17 cellular contexts compared by ENCODE assay signal in genomic region chr6:138467901-138468300, GRCh38.
"Had no signal": no experiment of that assay in that cellular context is flagged by ENCODE, and none has a peak within 500 bp of the region (broad histone marks: within the 10 kb centered on the region; RNA-seq: fewer than 3 reads in every experiment).

No MANE protein-coding gene starts in this region.

- H3K4me1 Mint-ChIP-seq: activated B cell treated with CpG ODN at 0.5 μM for 24 hours; central memory CD8-positive, alpha-beta T cell; neural progenitor cell had no signal

- H3K4me3 Mint-ChIP-seq: activated B cell treated with CpG ODN at 0.5 μM for 24 hours; activated CD8-positive, alpha-beta T cell treated with anti-CD3 and anti-CD28 coated beads, Interleukin-2, amount 10 ng/mL, durations not matched to agents 7 days and 5 days; activated T-cell treated with anti-CD3 and anti-CD28 coated beads, Interleukin-2, amount 50 U/mL, for 72 hours; central memory CD8-positive, alpha-beta T cell; neural progenitor cell; stimulated activated effector memory CD8-positive, alpha-beta T cell treated with anti-CD3 and anti-CD28 coated beads, Interleukin-12 subunit alpha, Interleukin-12 subunit beta, amount 100 ng/mL, for 72 hours; T-helper 17 cell had no signal

- H3K36me3 Mint-ChIP-seq: activated naive CD4-positive, alpha-beta T cell treated with anti-CD3 and anti-CD28 coated beads, Interleukin-2, amount 50 U/mL, for 72 hours; stimulated activated effector memory CD8-positive, alpha-beta T cell treated with anti-CD3 and anti-CD28 coated beads, Interleukin-12 subunit alpha, Interleukin-12 subunit beta, amount 100 ng/mL, for 72 hours had no signal

- H3K9me3 ChIP-seq: gastroesophageal sphincter, heart right ventricle, thoracic aorta had no signal

- H3K27ac Mint-ChIP-seq: activated B cell treated with CpG ODN at 0.5 μM for 24 hours; activated CD8-positive, alpha-beta T cell treated with anti-CD3 and anti-CD28 coated beads, Interleukin-2, amount 10 ng/mL, durations not matched to agents 7 days and 5 days; activated naive CD4-positive, alpha-beta T cell treated with anti-CD3 and anti-CD28 coated beads, Interleukin-2, amount 50 U/mL, for 72 hours; activated T-cell treated with anti-CD3 and anti-CD28 coated beads, Interleukin-2, amount 50 U/mL, for 72 hours; neural progenitor cell; stimulated activated effector memory CD8-positive, alpha-beta T cell treated with anti-CD3 and anti-CD28 coated beads, Interleukin-12 subunit alpha, Interleukin-12 subunit beta, amount 100 ng/mL, for 72 hours; T-helper 17 cell had no signal

- DNase-seq: activated B cell treated with CpG ODN at 0.5 μM for 24 hours; activated CD4-positive, alpha-beta T cell treated with anti-CD3 and anti-CD28 coated beads for 48 hours; activated CD8-positive, alpha-beta memory T cell treated with anti-CD3 and anti-CD28 coated beads, Interleukin-2, amount 50 U/mL, for 4 hours; activated CD8-positive, alpha-beta T cell treated with anti-CD3 and anti-CD28 coated beads, Interleukin-2, amount 10 ng/mL, durations not matched to agents 7 days and 5 days; activated gamma-delta T cell; activated T-cell treated with anti-CD3 and anti-CD28 coated beads, Interleukin-2, amount 50 U/mL, for 72 hours; effector CD4-positive, alpha-beta T cell; heart right ventricle; T-helper 17 cell had no signal

- H3K36me3 ChIP-seq: neural progenitor cell, thoracic aorta had no signal

- H3K4me2 ChIP-seq: neural progenitor cell had no signal

- H3K9me3 Mint-ChIP-seq: activated B cell treated with CpG ODN at 0.5 μM for 24 hours; activated naive CD4-positive, alpha-beta T cell treated with anti-CD3 and anti-CD28 coated beads, Interleukin-2, amount 50 U/mL, for 72 hours; activated T-cell treated with anti-CD3 and anti-CD28 coated beads, Interleukin-2, amount 50 U/mL, for 72 hours; central memory CD8-positive, alpha-beta T cell; neural progenitor cell; stimulated activated effector memory CD8-positive, alpha-beta T cell treated with anti-CD3 and anti-CD28 coated beads, Interleukin-12 subunit alpha, Interleukin-12 subunit beta, amount 100 ng/mL, for 72 hours had no signal

- H2AFZ ChIP-seq: neural progenitor cell had no signal

- H3K4me1 ChIP-seq: gastroesophageal sphincter had no signal

- H3K27me3 ChIP-seq: gastroesophageal sphincter, heart right ventricle, neural progenitor cell had no signal

- ATAC-seq: activated CD8-positive, alpha-beta T cell treated with anti-CD3 and anti-CD28 coated beads, Interleukin-2, amount 10 ng/mL, durations not matched to agents 7 days and 5 days; activated naive CD4-positive, alpha-beta T cell treated with anti-CD3 and anti-CD28 coated beads, Interleukin-2, amount 50 U/mL, for 72 hours; activated T-cell treated with anti-CD3 and anti-CD28 coated beads, Interleukin-2, amount 50 U/mL, for 72 hours; gastroesophageal sphincter; stimulated activated effector memory CD8-positive, alpha-beta T cell treated with anti-CD3 and anti-CD28 coated beads, Interleukin-12 subunit alpha, Interleukin-12 subunit beta, amount 100 ng/mL, for 72 hours; T-helper 17 cell had no signal

- H3K4me3 ChIP-seq: coronary artery, gastroesophageal sphincter, heart right ventricle, lung, neural progenitor cell, thoracic aorta had no signal

- H3K27ac ChIP-seq: coronary artery, gastroesophageal sphincter, heart right ventricle, neural progenitor cell, thoracic aorta had no signal

- H3K9ac ChIP-seq: neural progenitor cell had no signal
